ENCODE assay signal across 1 cellular context in the genomic region with DNA sequence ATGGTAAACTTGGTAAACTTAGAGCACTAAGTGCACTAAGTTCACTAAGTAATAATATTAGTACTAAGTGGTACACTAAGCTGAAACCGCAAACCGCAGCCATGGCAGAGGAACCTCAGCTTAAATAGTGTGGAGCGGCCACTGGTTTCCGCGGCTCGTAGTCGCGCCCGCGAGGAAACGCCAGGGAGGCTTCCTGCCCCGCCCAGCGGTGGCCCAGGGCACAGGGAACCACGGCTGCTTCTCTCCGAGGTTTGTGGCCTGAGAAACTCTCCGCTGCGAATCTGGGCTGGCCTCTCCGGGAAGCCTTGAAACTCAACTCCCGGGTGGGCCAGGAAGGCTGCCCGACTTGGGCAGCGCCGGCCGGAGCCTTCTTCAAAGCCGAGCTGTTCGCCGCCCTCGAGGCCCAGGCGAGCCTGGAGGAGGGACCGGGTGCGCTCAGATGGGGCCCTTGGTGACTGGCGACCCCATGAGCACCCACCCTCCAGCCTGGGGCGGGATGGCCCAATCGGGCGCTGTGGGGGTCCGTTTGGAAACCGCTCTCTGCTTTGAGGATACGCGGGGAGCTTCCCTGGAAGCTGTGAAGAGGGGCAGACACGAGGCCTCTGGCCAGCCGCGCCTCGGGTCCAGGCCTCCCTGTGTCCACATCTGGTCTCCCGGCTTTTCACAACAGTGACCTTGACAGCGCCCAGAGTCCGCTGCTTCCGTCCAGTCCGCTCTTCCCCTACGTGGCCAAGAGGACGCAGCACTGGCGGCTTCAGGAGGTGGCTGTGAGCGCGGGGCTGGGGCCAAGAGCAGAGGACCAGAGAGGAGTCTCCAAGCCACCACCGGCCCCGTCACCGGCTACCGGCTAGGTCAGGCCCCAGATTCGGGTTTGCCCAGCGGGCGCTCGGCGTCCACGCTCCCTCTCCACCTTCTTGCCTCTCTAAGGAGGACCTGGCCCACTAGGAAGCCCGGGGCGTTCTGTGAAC.
A peak's percentile ranks its signal among the peaks of the same experiment; 100 is the strongest.
TF ChIP-seq lines count a peak whose summit lies in the region.

No MANE protein-coding gene starts in this region.

TF ChIP-seq in HepG2, 621 proteins besides CTCF, POLR2A, EP300 and RAD21 (continued from another document and continues in another):
- TF ChIP-seq TCF12 (IDR thresholded peaks at IDR 0.05), result no peak
- no peak for TF ChIP-seq TCF12 (CRISPR knock-in tag; IDR thresholded peaks at IDR 0.05)
- TF ChIP-seq ZNF275 (CRISPR knock-in tag; IDR thresholded peaks at IDR 0.05; ENCODE audit: borderline replicate concordance), result 0 out of 2 replicates have a peak, but pooled peaks have one; percentile 62
- TF ChIP-seq SRSF9 (IDR thresholded peaks at IDR 0.05; ENCODE audit: borderline replicate concordance, insufficient read depth, low read depth, low read length, poor library complexity, severe bottlenecking), result no peak
- TF ChIP-seq, protein P1, sequence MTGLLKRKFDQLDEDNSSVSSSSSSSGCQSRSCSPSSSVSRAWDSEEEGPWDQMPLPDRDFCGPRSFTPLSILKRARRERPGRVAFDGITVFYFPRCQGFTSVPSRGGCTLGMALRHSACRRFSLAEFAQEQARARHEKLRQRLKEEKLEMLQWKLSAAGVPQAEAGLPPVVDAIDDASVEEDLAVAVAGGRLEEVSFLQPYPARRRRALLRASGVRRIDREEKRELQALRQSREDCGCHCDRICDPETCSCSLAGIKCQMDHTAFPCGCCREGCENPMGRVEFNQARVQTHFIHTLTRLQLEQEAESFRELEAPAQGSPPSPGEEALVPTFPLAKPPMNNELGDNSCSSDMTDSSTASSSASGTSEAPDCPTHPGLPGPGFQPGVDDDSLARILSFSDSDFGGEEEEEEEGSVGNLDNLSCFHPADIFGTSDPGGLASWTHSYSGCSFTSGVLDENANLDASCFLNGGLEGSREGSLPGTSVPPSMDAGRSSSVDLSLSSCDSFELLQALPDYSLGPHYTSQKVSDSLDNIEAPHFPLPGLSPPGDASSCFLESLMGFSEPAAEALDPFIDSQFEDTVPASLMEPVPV (CRISPR knock-in tag; IDR thresholded peaks at IDR 0.05), result no peak
- TF ChIP-seq MTERF4 (CRISPR knock-in tag; IDR thresholded peaks at IDR 0.05), result no peak
- TF ChIP-seq ZNF672 (CRISPR knock-in tag; IDR thresholded peaks at IDR 0.05), result no peak
- TF ChIP-seq ZKSCAN5 (CRISPR knock-in tag; IDR thresholded peaks at IDR 0.05), result no peak
- TF ChIP-seq ZFP82 (CRISPR knock-in tag; IDR thresholded peaks at IDR 0.05; ENCODE audit: borderline replicate concordance), result no peak
- no peak for TF ChIP-seq ZNF878 (CRISPR knock-in tag; IDR thresholded peaks at IDR 0.05)
- TF ChIP-seq ARID5B (CRISPR knock-in tag; IDR thresholded peaks at IDR 0.05), result peak; percentile 50; the same call in 1 of the 2 replicates
- peak; percentile 53; the same call in 1 of the 2 replicates for TF ChIP-seq HES4 (CRISPR knock-in tag; IDR thresholded peaks at IDR 0.05; ENCODE audit: borderline replicate concordance)
- TF ChIP-seq SRSF1 (optimal IDR thresholded peaks at IDR 0.05; ENCODE audit: low read depth, low read length), result peak; percentile 47
- TF ChIP-seq, protein P2, sequence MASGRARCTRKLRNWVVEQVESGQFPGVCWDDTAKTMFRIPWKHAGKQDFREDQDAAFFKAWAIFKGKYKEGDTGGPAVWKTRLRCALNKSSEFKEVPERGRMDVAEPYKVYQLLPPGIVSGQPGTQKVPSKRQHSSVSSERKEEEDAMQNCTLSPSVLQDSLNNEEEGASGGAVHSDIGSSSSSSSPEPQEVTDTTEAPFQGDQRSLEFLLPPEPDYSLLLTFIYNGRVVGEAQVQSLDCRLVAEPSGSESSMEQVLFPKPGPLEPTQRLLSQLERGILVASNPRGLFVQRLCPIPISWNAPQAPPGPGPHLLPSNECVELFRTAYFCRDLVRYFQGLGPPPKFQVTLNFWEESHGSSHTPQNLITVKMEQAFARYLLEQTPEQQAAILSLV (CRISPR knock-in tag; IDR thresholded peaks at IDR 0.05; ENCODE audit: borderline replicate concordance), result no peak
- TF ChIP-seq ONECUT2 (CRISPR knock-in tag; IDR thresholded peaks at IDR 0.05), result no peak
- 0 out of 2 replicates have a peak, but pooled peaks have one; percentile 11 for TF ChIP-seq ZNF143 (CRISPR knock-in tag; IDR thresholded peaks at IDR 0.05)
- TF ChIP-seq, protein P3, sequence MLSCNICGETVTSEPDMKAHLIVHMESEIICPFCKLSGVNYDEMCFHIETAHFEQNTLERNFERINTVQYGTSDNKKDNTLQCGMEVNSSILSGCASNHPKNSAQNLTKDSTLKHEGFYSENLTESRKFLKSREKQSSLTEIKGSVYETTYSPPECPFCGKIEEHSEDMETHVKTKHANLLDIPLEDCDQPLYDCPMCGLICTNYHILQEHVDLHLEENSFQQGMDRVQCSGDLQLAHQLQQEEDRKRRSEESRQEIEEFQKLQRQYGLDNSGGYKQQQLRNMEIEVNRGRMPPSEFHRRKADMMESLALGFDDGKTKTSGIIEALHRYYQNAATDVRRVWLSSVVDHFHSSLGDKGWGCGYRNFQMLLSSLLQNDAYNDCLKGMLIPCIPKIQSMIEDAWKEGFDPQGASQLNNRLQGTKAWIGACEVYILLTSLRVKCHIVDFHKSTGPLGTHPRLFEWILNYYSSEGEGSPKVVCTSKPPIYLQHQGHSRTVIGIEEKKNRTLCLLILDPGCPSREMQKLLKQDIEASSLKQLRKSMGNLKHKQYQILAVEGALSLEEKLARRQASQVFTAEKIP (CRISPR knock-in tag; IDR thresholded peaks at IDR 0.05; ENCODE audit: borderline replicate concordance), result no peak
- TF ChIP-seq ZNF253 (CRISPR knock-in tag; IDR thresholded peaks at IDR 0.05; ENCODE audit: borderline replicate concordance), result no peak
- TF ChIP-seq PBX2 (CRISPR knock-in tag; IDR thresholded peaks at IDR 0.05), result no peak
- TF ChIP-seq ZNF260 (CRISPR knock-in tag; IDR thresholded peaks at IDR 0.05; ENCODE audit: borderline replicate concordance, low read depth), result no peak
- TF ChIP-seq, protein P4, sequence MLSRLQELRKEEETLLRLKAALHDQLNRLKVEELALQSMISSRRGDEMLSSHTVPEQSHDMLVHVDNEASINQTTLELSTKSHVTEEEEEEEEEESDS (CRISPR knock-in tag; IDR thresholded peaks at IDR 0.05; ENCODE audit: borderline replicate concordance), result no peak
- TF ChIP-seq, protein P5, sequence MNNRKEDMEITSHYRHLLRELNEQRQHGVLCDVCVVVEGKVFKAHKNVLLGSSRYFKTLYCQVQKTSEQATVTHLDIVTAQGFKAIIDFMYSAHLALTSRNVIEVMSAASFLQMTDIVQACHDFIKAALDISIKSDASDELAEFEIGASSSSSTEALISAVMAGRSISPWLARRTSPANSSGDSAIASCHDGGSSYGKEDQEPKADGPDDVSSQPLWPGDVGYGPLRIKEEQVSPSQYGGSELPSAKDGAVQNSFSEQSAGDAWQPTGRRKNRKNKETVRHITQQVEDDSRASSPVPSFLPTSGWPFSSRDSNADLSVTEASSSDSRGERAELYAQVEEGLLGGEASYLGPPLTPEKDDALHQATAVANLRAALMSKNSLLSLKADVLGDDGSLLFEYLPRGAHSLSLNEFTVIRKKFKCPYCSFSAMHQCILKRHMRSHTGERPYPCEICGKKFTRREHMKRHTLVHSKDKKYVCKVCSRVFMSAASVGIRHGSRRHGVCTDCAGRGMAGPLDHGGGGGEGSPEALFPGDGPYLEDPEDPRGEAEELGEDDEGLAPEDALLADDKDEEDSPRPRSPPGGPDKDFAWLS (CRISPR knock-in tag; IDR thresholded peaks at IDR 0.05; ENCODE audit: borderline replicate concordance), result no peak
- no peak for TF ChIP-seq TEAD2 (CRISPR knock-in tag; IDR thresholded peaks at IDR 0.05)
- TF ChIP-seq AKAP8 (CRISPR knock-in tag; IDR thresholded peaks at IDR 0.05), result no peak
- no peak for TF ChIP-seq NFYC (CRISPR knock-in tag; IDR thresholded peaks at IDR 0.05)
- no peak for TF ChIP-seq GABPA (IDR thresholded peaks at IDR 0.05; ENCODE audit: low read depth, low read length)
- TF ChIP-seq GABPA (CRISPR knock-in tag; IDR thresholded peaks at IDR 0.05; ENCODE audit: low read depth), result peak; percentile 34; the same call in 1 of the 2 replicates
- no peak for TF ChIP-seq ZNF10 (CRISPR knock-in tag; IDR thresholded peaks at IDR 0.05; ENCODE audit: borderline replicate concordance, low read depth)
- TF ChIP-seq ERF (CRISPR knock-in tag; IDR thresholded peaks at IDR 0.05), result peak; percentile 53; the same call in 1 of the 2 replicates
- no peak for TF ChIP-seq ZNF331 (CRISPR knock-in tag; IDR thresholded peaks at IDR 0.05)
- TF ChIP-seq E2F5 (CRISPR knock-in tag; conservative IDR thresholded peaks at IDR 0.05), result no peak
- no peak for TF ChIP-seq MAFK (conservative IDR thresholded peaks at IDR 0.05 in 1 of 2, IDR thresholded peaks at IDR 0.05 in 1 of 2; ENCODE audit: low read length in 2 of 2)
- no peak for TF ChIP-seq ZNF556 (CRISPR knock-in tag; IDR thresholded peaks at IDR 0.05; ENCODE audit: borderline replicate concordance)
- no peak for TF ChIP-seq ZFP37 (CRISPR knock-in tag; IDR thresholded peaks at IDR 0.05; ENCODE audit: borderline replicate concordance)
- no peak for TF ChIP-seq IKZF1 (IDR thresholded peaks at IDR 0.05)
- TF ChIP-seq NR2F6 (IDR thresholded peaks at IDR 0.05), result no peak
- TF ChIP-seq NR2F6 (CRISPR knock-in tag; IDR thresholded peaks at IDR 0.05), result no peak
- TF ChIP-seq ZNF589 (CRISPR knock-in tag; conservative IDR thresholded peaks at IDR 0.05), result no peak
- peak; percentile 56; the same call in 1 of the 2 replicates for TF ChIP-seq ELF3 (CRISPR knock-in tag; IDR thresholded peaks at IDR 0.05)
- TF ChIP-seq ZSCAN9 (CRISPR knock-in tag; IDR thresholded peaks at IDR 0.05; ENCODE audit: borderline replicate concordance), result no peak
- TF ChIP-seq AGO2 (optimal IDR thresholded peaks at IDR 0.05; ENCODE audit: low read depth, low read length), result no peak
- no peak for TF ChIP-seq TOPORS (CRISPR knock-in tag; IDR thresholded peaks at IDR 0.05)
- TF ChIP-seq HIC2 (CRISPR knock-in tag; IDR thresholded peaks at IDR 0.05; ENCODE audit: low read depth), result no peak
- TF ChIP-seq SMAD9 (CRISPR knock-in tag; IDR thresholded peaks at IDR 0.05), result no peak
